ENCODE assay signal across 19 cellular contexts in the genomic region with DNA sequence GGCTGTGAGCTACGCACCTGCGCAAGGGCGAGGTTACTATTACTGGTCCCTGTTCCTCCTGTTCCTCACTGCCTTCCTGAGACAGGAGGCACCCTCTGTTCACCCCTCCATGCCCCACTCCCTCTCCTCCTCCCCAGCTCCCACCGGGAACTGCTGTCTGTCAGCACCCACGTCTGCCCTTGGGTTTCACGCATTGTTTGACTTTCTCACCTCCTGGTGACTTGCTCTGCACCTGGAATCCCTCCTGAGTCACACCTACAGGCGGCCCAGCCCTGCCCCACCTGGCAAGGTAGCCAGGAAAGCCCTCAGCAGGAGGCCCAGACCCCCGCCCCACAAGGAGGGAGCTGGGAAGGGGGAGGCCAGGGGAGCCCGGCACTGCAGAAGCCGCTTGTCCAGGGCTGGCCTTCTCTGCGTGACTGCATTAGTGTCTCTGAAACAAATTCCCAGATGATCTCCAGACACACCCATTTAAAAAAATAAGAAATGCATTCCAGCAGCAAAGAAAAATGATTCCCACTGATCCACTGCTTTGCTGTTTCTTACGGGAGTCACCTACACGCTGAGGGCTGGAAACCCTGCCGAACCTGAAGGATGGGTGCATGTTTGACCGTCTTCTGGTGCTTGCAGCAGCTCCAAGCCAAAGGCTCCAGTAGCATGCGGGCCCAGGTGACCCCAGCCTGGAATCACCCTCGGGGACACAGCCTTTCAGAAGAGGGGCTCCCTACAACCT.
A peak's percentile ranks its signal among the peaks of the same experiment; 100 is the strongest.
DNase-seq lines count a peak whose midpoint lies in the region; ATAC-seq, FAIRE-seq and TF ChIP-seq lines count a peak whose summit lies in the region.
"Had no signal": no experiment of that assay in that cellular context is flagged by ENCODE, and none has a peak within 500 bp of the region (broad histone marks: within the 10 kb centered on the region; RNA-seq: fewer than 3 reads in every experiment).

No MANE protein-coding gene starts in this region.

- H3K36me3 Mint-ChIP-seq in MCF 10A (ENCODE audit: insufficient read depth, unreplicated experiment), result peaks cover 13% of the 10 kb centered on the region
- H3K36me3 Mint-ChIP-seq: activated naive CD4-positive, alpha-beta T cell treated with anti-CD3 and anti-CD28 coated beads, Interleukin-2, amount 50 U/mL, for 24 hours had no signal

- no peak for FAIRE-seq in GM12892 (lab: Jason Lieb, UNC)
- FAIRE-seq: islet of Langerhans, K562, small intestine had no signal

- ATAC-seq in lower lobe of right lung, result peak; percentile 27 to 29
- ATAC-seq in HG03045 (IDR thresholded peaks at IDR 0.05; ENCODE audit: unreplicated experiment), result no peak
- ATAC-seq: activated CD8-positive, alpha-beta T cell treated with anti-CD3 and anti-CD28 coated beads for 36 hours; K562; Panc1 had no signal

- BruUV-seq in MCF 10A (replicated peaks; lab: Mats Ljungman, UMichigan), result no TSS peak

- H3K27ac ChIP-seq in breast epithelium (no peak overlapping the region), lower lobe of right lung (peak overlapping the region; percentile 36)
- H3K27ac ChIP-seq: ascending aorta; BLaER1 treated with 17β-estradiol and CSF1 and Interleukin-3, amounts not matched to agents 10 nM and 100 nM had no signal

- H3K4me3 ChIP-seq in breast epithelium (no peak overlapping the region), epithelial cell of esophagus (ENCODE audit: low read length) (no peak overlapping the region), lower lobe of right lung (no peak overlapping the region)
- H3K4me3 ChIP-seq: ascending aorta; BLaER1 treated with 17β-estradiol and CSF1 and Interleukin-3, amounts not matched to agents 10 nM and 100 nM; K562 had no signal

- H3K27ac Mint-ChIP-seq in MCF 10A (ENCODE audit: low read depth, unreplicated experiment), result peak overlapping the region; percentile 23
- H3K27ac Mint-ChIP-seq: activated CD8-positive, alpha-beta T cell treated with anti-CD3 and anti-CD28 coated beads for 36 hours; activated naive CD4-positive, alpha-beta T cell treated with anti-CD3 and anti-CD28 coated beads, Interleukin-2, amount 50 U/mL, for 24 hours had no signal

- H3K27me3 ChIP-seq in breast epithelium, result no peaks in the 10 kb centered on the region
- peaks cover 3% of the 10 kb centered on the region for H3K27me3 ChIP-seq in lower lobe of right lung (ENCODE audit: low read depth)
- H3K27me3 ChIP-seq: ascending aorta had no signal

- no peak overlapping the region for H3K4me3 Mint-ChIP-seq in MCF 10A (ENCODE audit: unreplicated experiment)
- H3K4me3 Mint-ChIP-seq: activated CD8-positive, alpha-beta T cell treated with anti-CD3 and anti-CD28 coated beads for 36 hours; activated naive CD4-positive, alpha-beta T cell treated with anti-CD3 and anti-CD28 coated beads, Interleukin-2, amount 50 U/mL, for 24 hours; nephron had no signal

- POLR2A ChIA-PET in MCF 10A (lab: Yijun Ruan, JAX), result interaction anchor here (0.8 to 2.4 kb wide), 5 partner anchors 13 to 115 kb away, joined by 3 to 8 read pairs (median 4); no protein-coding TSS in a partner anchor

- CTCF ChIA-PET in MCF 10A (lab: Yijun Ruan, JAX), result interaction anchor here (0.6 to 1.1 kb wide), 6 partner anchors 23 to 470 kb away, joined by 3 to 5 read pairs (median 3); no protein-coding TSS in a partner anchor

- H3K9me3 ChIP-seq in breast epithelium (no peaks in the 10 kb centered on the region), lower lobe of right lung (no peaks in the 10 kb centered on the region)
- H3K9me3 ChIP-seq: ascending aorta; BLaER1 treated with 17β-estradiol and CSF1 and Interleukin-3, amounts not matched to agents 10 nM and 100 nM had no signal

- H3K27me3 Mint-ChIP-seq in MCF 10A (ENCODE audit: insufficient read depth, unreplicated experiment), result no peaks in the 10 kb centered on the region
- H3K27me3 Mint-ChIP-seq: activated naive CD4-positive, alpha-beta T cell treated with anti-CD3 and anti-CD28 coated beads, Interleukin-2, amount 50 U/mL, for 24 hours had no signal

- H3K36me3 ChIP-seq in breast epithelium (no peaks in the 10 kb centered on the region), lower lobe of right lung (no peaks in the 10 kb centered on the region)
- H3K36me3 ChIP-seq: ascending aorta; BLaER1 treated with 17β-estradiol and CSF1 and Interleukin-3, amounts not matched to agents 10 nM and 100 nM had no signal

- peaks cover 8% of the 10 kb centered on the region for H3K9me3 Mint-ChIP-seq in MCF 10A (ENCODE audit: unreplicated experiment)
- H3K9me3 Mint-ChIP-seq: activated CD8-positive, alpha-beta T cell treated with anti-CD3 and anti-CD28 coated beads for 36 hours; activated naive CD4-positive, alpha-beta T cell treated with anti-CD3 and anti-CD28 coated beads, Interleukin-2, amount 50 U/mL, for 24 hours; nephron had no signal

- H3K4me1 ChIP-seq in breast epithelium (no peaks in the 10 kb centered on the region), lower lobe of right lung (peaks cover 47% of the 10 kb centered on the region)
- H3K4me1 ChIP-seq: ascending aorta had no signal

- DNase-seq in MCF 10A (ENCODE audit: unreplicated experiment) (peak; percentile 29), breast epithelium (ENCODE audit: low spot score in 2 of 2) (no peak), epithelial cell of esophagus (ENCODE audit: low read depth) (peak; percentile 87), lower lobe of right lung (no peak), islet precursor cell (no peak), MV-4-11 (lab: John Stamatoyannopoulos, UW) (no peak), GM12892 (ENCODE audit: insufficient read length) (no peak)
- DNase-seq: activated CD4-positive, CD25-positive, alpha-beta regulatory T cell; activated CD8-positive, alpha-beta T cell treated with anti-CD3 and anti-CD28 coated beads for 36 hours; small intestine; stimulated activated CD4-positive, alpha-beta T cell treated with anti-CD3 and anti-CD28 coated beads, Interleukin-4, amount 100 ng/mL, for 24 hours had no signal

- intact Hi-C loops in MCF 10A (cut with micrococcal nuclease), result loop anchor here (10.0 kb wide), 1 partner anchor 76 kb away; no protein-coding TSS in a partner anchor
- intact Hi-C loops in breast epithelium (cut with DNase I; ENCODE audit: low total_unique reads), result no loop called here
- intact Hi-C loops in lower lobe of right lung (cut with DNase I), result no loop called here

- H3K4me1 Mint-ChIP-seq in MCF 10A (ENCODE audit: insufficient read depth, unreplicated experiment), result peaks cover 41% of the 10 kb centered on the region
- H3K4me1 Mint-ChIP-seq: activated naive CD4-positive, alpha-beta T cell treated with anti-CD3 and anti-CD28 coated beads, Interleukin-2, amount 50 U/mL, for 24 hours had no signal

- TF ChIP-seq CTCF in MCF 10A (IDR thresholded peaks at IDR 0.05; ENCODE audit: unreplicated experiment) (no peak), breast epithelium (IDR thresholded peaks at IDR 0.05) (no peak), epithelial cell of esophagus (IDR thresholded peaks at IDR 0.05; ENCODE audit: insufficient read depth, low read depth, low read length, missing control alignments) (no peak), lower lobe of right lung (IDR thresholded peaks at IDR 0.05) (no peak)

- TF ChIP-seq POLR2A in breast epithelium (IDR thresholded peaks at IDR 0.05) (no peak), GM12892 (IDR thresholded peaks at IDR 0.05; ENCODE audit: low read depth, low read length) (no peak)

Comparison
In these comparisons a context has a peak if more than half of its experiments do, and no peak if none do; other contexts are left out.
1. DNase-seq: peak in MCF 10A (single experiment) and epithelial cell of esophagus (single experiment); none in breast epithelium (0 of 2), lower lobe of right lung (single experiment), islet precursor cell (single experiment), MV-4-11 (single experiment) and GM12892 (single experiment).